In genomic region chr3:48636149-48636548, GRCh38 we compare ENCODE assay signal across 1 cellular context.
TF ChIP-seq lines count a peak whose summit lies in the region.

No MANE protein-coding gene starts in this region.

TF ChIP-seq in GM23338, 12 proteins besides CTCF, POLR2A, EP300 and RAD21:
- TF ChIP-seq ETS1 (IDR thresholded peaks at IDR 0.05) (no peak), POLR2AphosphoS5 (IDR thresholded peaks at IDR 0.05; ENCODE audit: low read depth) (no peak), NANOG (IDR thresholded peaks at IDR 0.05; ENCODE audit: borderline replicate concordance) (no peak), EZH2 (IDR thresholded peaks at IDR 0.05; ENCODE audit: low read depth, unreplicated experiment) (no peak), JUNB (IDR thresholded peaks at IDR 0.05; ENCODE audit: unreplicated experiment) (no peak), CREB1 (CRISPR knock-in tag; IDR thresholded peaks at IDR 0.05; ENCODE audit: low read depth) (no peak)
